Comparison of ENCODE assay signal across 26 cellular contexts in genomic region chr17:58079300-58080033, GRCh38. TPM values are rescaled to one million over a fixed set of nuclear protein-coding genes. Genes with fewer than 3 reads are reported as not detected.
DNase-seq lines count a peak whose midpoint lies in the region; ATAC-seq, FAIRE-seq and TF ChIP-seq lines count a peak whose summit lies in the region.
"Had no signal": no experiment of that assay in that cellular context is flagged by ENCODE, and none has a peak within 500 bp of the region (broad histone marks: within the 10 kb centered on the region; RNA-seq: fewer than 3 reads in every experiment).

No MANE protein-coding gene starts in this region.

- H3K4me1 Mint-ChIP-seq in endodermal cell = peaks cover 28% of the 10 kb centered on the region
- peaks cover 34% of the 10 kb centered on the region for H3K4me1 Mint-ChIP-seq in neural crest cell
- H3K4me1 Mint-ChIP-seq in mesothelial cell of epicardium = peaks cover 20% of the 10 kb centered on the region

- no peaks in the 10 kb centered on the region for H3K36me3 ChIP-seq in endodermal cell (ENCODE audit: control insufficient read depth, insufficient read depth, low read length)

- no peaks in the 10 kb centered on the region for H3K9me3 ChIP-seq in endodermal cell (ENCODE audit: control insufficient read depth, low read length)
- H3K9me3 ChIP-seq: BE2C had no signal

- H3K27me3 ChIP-seq in endodermal cell (ENCODE audit: control insufficient read depth, insufficient read depth, low read length, poor library complexity, severe bottlenecking) = no peaks in the 10 kb centered on the region

- TF ChIP-seq CTCF in endodermal cell (conservative IDR thresholded peaks at IDR 0.05) (no peak), neural crest cell (conservative IDR thresholded peaks at IDR 0.05) (no peak), mesothelial cell of epicardium (IDR thresholded peaks at IDR 0.05; ENCODE audit: unreplicated experiment) (no peak)

- H3K9ac ChIP-seq in endodermal cell (ENCODE audit: extremely low read depth, low read length, poor library complexity, severe bottlenecking) = no peak overlapping the region

- 86 to 88% methylated on average over 3 to 6 of the region's 6 CpGs for WGBS in endodermal cell (ENCODE audit: insufficient coverage in 1 of 2, insufficient read length in 1 of 2), 2 experiments

- no peak overlapping the region for H3K4me3 ChIP-seq in endodermal cell (ENCODE audit: low read length)

- no peak overlapping the region for H3K4me3 Mint-ChIP-seq in endodermal cell
- H3K4me3 Mint-ChIP-seq in neural crest cell = peak overlapping the region; percentile 17
- no peak overlapping the region for H3K4me3 Mint-ChIP-seq in mesothelial cell of epicardium

- H3K36me3 Mint-ChIP-seq in endodermal cell (ENCODE audit: low read depth) = peaks cover 2% of the 10 kb centered on the region
- no peaks in the 10 kb centered on the region for H3K36me3 Mint-ChIP-seq in neural crest cell (ENCODE audit: low read depth)
- H3K36me3 Mint-ChIP-seq in mesothelial cell of epicardium = no peaks in the 10 kb centered on the region

- no peak for ATAC-seq in HG03457 (IDR thresholded peaks at IDR 0.05; ENCODE audit: unreplicated experiment)
- ATAC-seq: HCT116, HepG2 had no signal

- no peak overlapping the region for H3K27ac Mint-ChIP-seq in endodermal cell
- no peak overlapping the region for H3K27ac Mint-ChIP-seq in neural crest cell (ENCODE audit: unreplicated experiment)
- no peak overlapping the region for H3K27ac Mint-ChIP-seq in mesothelial cell of epicardium

- H3K4me1 ChIP-seq in endodermal cell (ENCODE audit: control insufficient read depth, insufficient read depth, low read length) = peaks cover 15% of the 10 kb centered on the region

- peaks cover 5% of the 10 kb centered on the region for H3K9me3 Mint-ChIP-seq in endodermal cell
- H3K9me3 Mint-ChIP-seq in neural crest cell = no peaks in the 10 kb centered on the region
- H3K9me3 Mint-ChIP-seq in mesothelial cell of epicardium = peaks cover 4% of the 10 kb centered on the region

- DNase-seq in activated CD8-positive, alpha-beta memory T cell treated with anti-CD3 and anti-CD28 coated beads for 24 hours = peak; percentile 24
- DNase-seq in activated CD8-positive, alpha-beta memory T cell treated with anti-CD3 and anti-CD28 coated beads, Interleukin-2, amount 50 U/mL, for 4 hours = no peak
- peak; percentile 35 for DNase-seq in endodermal cell
- DNase-seq in neural crest cell (ENCODE audit: low read depth, low spot score) = no peak
- no peak for DNase-seq in RCC 7860 (ENCODE audit: low spot score)
- no peak for DNase-seq in mesothelial cell of epicardium (ENCODE audit: low spot score in 2 of 2, unreplicated experiment in 2 of 2)
- no peak for DNase-seq in NCI-H1436 treated with DMSO at 0.1 percent for 48 hours (lab: John Stamatoyannopoulos, UW)
- DNase-seq: 8988T, ACHN, BE2C, Calu3, DMS79 treated with DMSO at 0.1 percent for 48 hours, GF-D8, KBM-7, MM.1S, NCI-H1694, NCI-H2029 treated with DMSO at 0.1 percent for 48 hours, NCI-H226, NCI-H510A, NCI-H69, SHP77 treated with DMSO at 0.1 percent for 48 hours had no signal

- H3K27me3 Mint-ChIP-seq in endodermal cell (ENCODE audit: insufficient read depth) (peaks cover 11% of the 10 kb centered on the region), neural crest cell (ENCODE audit: low read depth) (no peaks in the 10 kb centered on the region), mesothelial cell of epicardium (ENCODE audit: low read depth) (peaks cover 43% of the 10 kb centered on the region)

- no peak overlapping the region for H3K27ac ChIP-seq in endodermal cell (ENCODE audit: low read depth, low read length)

- no peak for FAIRE-seq in RCC 7860 (lab: Jason Lieb, UNC)
- FAIRE-seq: GM12892, H1, HepG2 had no signal

RNA-seq across cellular contexts. Expression of gene DYNLL2, which starts 3.8 kb away (rescaled TPM):
- 10 to 100 TPM; 47.9 to 69.3 TPM for total RNA-seq in endodermal cell
- 54.8 TPM for polyA plus RNA-seq in endodermal cell (2013, experiment 1 of 2)
- 49.1 TPM for polyA plus RNA-seq in endodermal cell (2013, experiment 2 of 2)
- total RNA-seq in neural crest cell = 95.9 and 99.9 TPM in 2 replicates
- total RNA-seq in mesothelial cell of epicardium = 43.3 to 44.3 TPM (median 43.5 TPM) in 3 replicates

Comparison
In these comparisons a context has a peak if more than half of its experiments do, and no peak if none do; other contexts are left out.
1. DNase-seq: peak in activated CD8-positive, alpha-beta memory T cell treated with anti-CD3 and anti-CD28 coated beads for 24 hours (single experiment) and endodermal cell (single experiment); none in activated CD8-positive, alpha-beta memory T cell treated with anti-CD3 and anti-CD28 coated beads, Interleukin-2, amount 50 U/mL, for 4 hours (single experiment), neural crest cell (single experiment), RCC 7860 (single experiment), mesothelial cell of epicardium (0 of 2) and NCI-H1436 treated with DMSO at 0.1 percent for 48 hours (single experiment).